ENCODE assay signal across 8 cellular contexts in genomic region chr5:163459465-163459887, GRCh38. TPM values are rescaled to one million over a fixed set of nuclear protein-coding genes. Genes with fewer than 3 reads are reported as not detected.
DNase-seq lines count a peak whose midpoint lies in the region; ATAC-seq, FAIRE-seq and TF ChIP-seq lines count a peak whose summit lies in the region.

No MANE protein-coding gene starts in this region.

- no peak for DNase-seq in activated naive CD4-positive, alpha-beta T cell treated with anti-CD3 and anti-CD28 coated beads, Interleukin-2, amount 10 ng/mL, durations not matched to agents 7 days and 5 days
- DNase-seq in activated naive CD4-positive, alpha-beta T cell treated with Interleukin-2 at 50 U/mL for 16 hours: no peak
- DNase-seq in RWPE1 (ENCODE audit: low spot score): no peak
- DNase-seq in epithelial cell of proximal tubule (ENCODE audit: low read depth): no peak
- DNase-seq in pancreas: no peak
- no peak for DNase-seq in activated CD4-positive, CD25-positive, alpha-beta regulatory T cell treated with anti-CD3 and anti-CD28 coated beads, Interleukin-2, amount 50 U/mL, for 72 hours
- DNase-seq in SKM-1 (lab: John Stamatoyannopoulos, UW; ENCODE audit: unreplicated experiment): no peak

- no peaks in the 10 kb centered on the region for H3K9me3 Mint-ChIP-seq in activated naive CD4-positive, alpha-beta T cell treated with anti-CD3 and anti-CD28 coated beads, Interleukin-2, amount 10 ng/mL, durations not matched to agents 7 days and 5 days

- H3K36me3 Mint-ChIP-seq in activated naive CD4-positive, alpha-beta T cell treated with anti-CD3 and anti-CD28 coated beads, Interleukin-2, amount 10 ng/mL, durations not matched to agents 7 days and 5 days: peaks cover 46% of the 10 kb centered on the region

- peak; percentile 27 for ATAC-seq in HG02973 (IDR thresholded peaks at IDR 0.05; ENCODE audit: unreplicated experiment)
- ATAC-seq in pancreas: peak; percentile 10 to 22 (median 17)

- H3K4me3 Mint-ChIP-seq in activated naive CD4-positive, alpha-beta T cell treated with anti-CD3 and anti-CD28 coated beads, Interleukin-2, amount 10 ng/mL, durations not matched to agents 7 days and 5 days: peak overlapping the region; percentile 93

- no peaks in the 10 kb centered on the region for H3K27me3 ChIP-seq in pancreas

- CTCF ChIA-PET in activated naive CD4-positive, alpha-beta T cell treated with anti-CD3 and anti-CD28 coated beads, Interleukin-2, amount 10 ng/mL, durations not matched to agents 7 days and 5 days (lab: Charles Lee): interaction anchor here (1.2 to 1.7 kb wide), 6 partner anchors 9 to 51 kb away, joined by 3 to 5 read pairs (median 3); no protein-coding TSS in a partner anchor
- CTCF ChIA-PET in RWPE1 (lab: Yijun Ruan, JAX): interaction anchor here (1.4 kb wide), 1 partner anchor 14 kb away, joined by 7 read pairs; no protein-coding TSS in a partner anchor

- H3K4me1 ChIP-seq in pancreas: peaks cover 0 to 22% (median 15%) of the 10 kb centered on the region in 3 donors

- intact Hi-C loops in pancreas (cut with DNase I): no loop called here

- POLR2A ChIA-PET in RWPE1 (lab: Yijun Ruan, JAX; ENCODE audit: low non-redundant PET): interaction anchor here (1.3 to 1.7 kb wide), 3 partner anchors 22 to 49 kb away, joined by 3 to 7 read pairs (median 5); partner anchors contain the start of genes CCNG1 and MAT2B

- TF ChIP-seq CTCF in RWPE1 (conservative IDR thresholded peaks at IDR 0.05; ENCODE audit: low read depth) (peak; percentile 34), epithelial cell of proximal tubule (conservative IDR thresholded peaks at IDR 0.05; ENCODE audit: low read depth, low read length) (no peak), pancreas (IDR thresholded peaks at IDR 0.05) (no peak)

- 0% methylated on average over 18 of the region's 18 CpGs for WGBS in pancreas, 2 donors

- peaks cover 51% of the 10 kb centered on the region for H3K4me1 Mint-ChIP-seq in activated naive CD4-positive, alpha-beta T cell treated with anti-CD3 and anti-CD28 coated beads, Interleukin-2, amount 10 ng/mL, durations not matched to agents 7 days and 5 days

- peak overlapping the region; percentile 100 for H3K27ac Mint-ChIP-seq in activated naive CD4-positive, alpha-beta T cell treated with anti-CD3 and anti-CD28 coated beads, Interleukin-2, amount 10 ng/mL, durations not matched to agents 7 days and 5 days

- H3K36me3 ChIP-seq in pancreas: peaks cover 0 to 6% (median 0%) of the 10 kb centered on the region in 3 donors

- FAIRE-seq in pancreas (lab: Jason Lieb, UNC): no peak

- H3K4me3 ChIP-seq in epithelial cell of proximal tubule (ENCODE audit: low read depth, low read length) (peak overlapping the region; percentile 76), pancreas (peak overlapping the region; percentile 60 to 85 (median 72))

- H3K27ac ChIP-seq in RWPE1 (peak overlapping the region; percentile 99), pancreas (peak overlapping the region; percentile 90 to 97 (median 93))

- no peaks in the 10 kb centered on the region for H3K9me3 ChIP-seq in pancreas

- peaks cover 6% of the 10 kb centered on the region for H3K27me3 Mint-ChIP-seq in activated naive CD4-positive, alpha-beta T cell treated with anti-CD3 and anti-CD28 coated beads, Interleukin-2, amount 10 ng/mL, durations not matched to agents 7 days and 5 days

RNA-seq across cellular contexts. Expression of gene NUDCD2, which starts 0.4 kb away (rescaled TPM):
- 4.6 and 11.1 TPM in 2 replicates for total RNA-seq in epithelial cell of proximal tubule
- total RNA-seq in pancreas: 10 to 100 TPM in 3 of 6 donors, 1 to 10 TPM in 3; 8.7 to 14.8 (median 10.2) TPM
- polyA plus RNA-seq in pancreas: 1 to 10 TPM; 2.8 to 5.7 TPM

RNA-seq across cellular contexts. Expression of gene HMMR, which starts 1.0 kb away (rescaled TPM):
- total RNA-seq in epithelial cell of proximal tubule (19.5 and 54.4 TPM in 2 replicates), pancreas (under 1 TPM in 5 of 6 donors, not detected in 1; 0.14 to 0.84 (median 0.38) TPM)
- under 1 TPM; 0.07 to 0.08 TPM for polyA plus RNA-seq in pancreas

RNA-seq across cellular contexts. Expression of gene CCNG1, which starts 22.1 kb away (rescaled TPM):
- total RNA-seq in epithelial cell of proximal tubule (139 and 191 TPM in 2 replicates), pancreas (100 to 1,000 TPM in 5 of 6 donors, 10 to 100 TPM in 1; 95.4 to 222 (median 154) TPM)
- polyA plus RNA-seq in pancreas: 10 to 100 TPM; 55.1 to 68.6 TPM

RNA-seq across cellular contexts. Expression of gene MAT2B, which starts 45.9 kb away (rescaled TPM):
- total RNA-seq in epithelial cell of proximal tubule: 46.3 and 64.7 TPM in 2 replicates
- total RNA-seq in pancreas: 10 to 100 TPM in 5 of 6 donors, 1 to 10 TPM in 1; 9.2 to 34.6 (median 15.9) TPM
- polyA plus RNA-seq in pancreas: 10 to 100 TPM in 1 of 2 donors, 1 to 10 TPM in 1; 9.8 to 21.1 TPM

Comparison
In these comparisons a context has a peak if more than half of its experiments do, and no peak if none do; other contexts are left out.
1. RNA of gene HMMR, which starts 1.0 kb away (total RNA-seq): 19.5 to 54.4 TPM in epithelial cell of proximal tubule; 0.14 to 0.84 TPM in pancreas; every median in the first group is over 10 times any median in the second.